In the genomic region with DNA sequence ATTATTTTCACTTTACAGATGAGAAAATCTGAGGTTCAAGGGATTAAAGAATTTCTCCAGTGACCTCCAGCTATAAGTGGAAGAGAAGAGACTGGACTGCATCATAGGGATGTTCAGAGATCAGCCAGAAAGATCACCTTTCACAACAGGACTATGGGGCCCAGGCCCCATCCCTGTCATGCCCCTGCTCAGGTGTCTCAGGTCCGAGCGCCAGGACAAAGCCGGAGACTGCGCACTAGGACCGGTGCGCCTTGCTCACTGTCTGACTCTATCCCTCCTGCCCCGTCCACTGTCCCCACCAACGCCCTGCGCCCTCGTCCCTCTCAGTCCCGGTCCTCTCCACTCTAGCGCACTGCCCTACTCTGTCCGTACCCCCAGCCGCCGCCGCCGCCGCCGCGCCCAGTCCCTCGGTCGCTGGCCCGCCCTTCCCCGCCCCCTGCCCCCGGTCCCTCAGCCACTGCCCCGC, we compare ENCODE assay signal across 1 cellular context.
A peak's percentile ranks its signal among the peaks of the same experiment; 100 is the strongest.
TF ChIP-seq lines count a peak whose summit lies in the region.

No MANE protein-coding gene starts in this region.

TF ChIP-seq in H1, 55 proteins besides CTCF, POLR2A, EP300 and RAD21:
- TF ChIP-seq BACH1 (IDR thresholded peaks at IDR 0.05; ENCODE audit: low read length) (no peak), JUND (IDR thresholded peaks at IDR 0.05; ENCODE audit: low read length) (no peak), RBBP5 (IDR thresholded peaks at IDR 0.05; ENCODE audit: borderline replicate concordance, low read depth, low read length) (no peak), GABPA (IDR thresholded peaks at IDR 0.05; ENCODE audit: borderline replicate concordance, insufficient read depth, low read length) (no peak), TAF1 (IDR thresholded peaks at IDR 0.05; ENCODE audit: low read depth, low read length) (peak; percentile 24; the same call in 1 of the 2 replicates), POLR2AphosphoS5 (IDR thresholded peaks at IDR 0.05; ENCODE audit: low read depth, low read length) (peak; percentile 61; the same call in 1 of the 2 replicates), JUN (IDR thresholded peaks at IDR 0.05; ENCODE audit: low read depth, low read length) (no peak), MAFK (IDR thresholded peaks at IDR 0.05; ENCODE audit: low read depth, low read length) (no peak), GTF2F1 (IDR thresholded peaks at IDR 0.05; ENCODE audit: borderline replicate concordance, low read depth, low read length) (no peak)
- TF ChIP-seq, protein P1, sequence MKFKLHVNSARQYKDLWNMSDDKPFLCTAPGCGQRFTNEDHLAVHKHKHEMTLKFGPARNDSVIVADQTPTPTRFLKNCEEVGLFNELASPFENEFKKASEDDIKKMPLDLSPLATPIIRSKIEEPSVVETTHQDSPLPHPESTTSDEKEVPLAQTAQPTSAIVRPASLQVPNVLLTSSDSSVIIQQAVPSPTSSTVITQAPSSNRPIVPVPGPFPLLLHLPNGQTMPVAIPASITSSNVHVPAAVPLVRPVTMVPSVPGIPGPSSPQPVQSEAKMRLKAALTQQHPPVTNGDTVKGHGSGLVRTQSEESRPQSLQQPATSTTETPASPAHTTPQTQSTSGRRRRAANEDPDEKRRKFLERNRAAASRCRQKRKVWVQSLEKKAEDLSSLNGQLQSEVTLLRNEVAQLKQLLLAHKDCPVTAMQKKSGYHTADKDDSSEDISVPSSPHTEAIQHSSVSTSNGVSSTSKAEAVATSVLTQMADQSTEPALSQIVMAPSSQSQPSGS (IDR thresholded peaks at IDR 0.05; ENCODE audit: low read length) = no peak
- TF ChIP-seq, protein P2, sequence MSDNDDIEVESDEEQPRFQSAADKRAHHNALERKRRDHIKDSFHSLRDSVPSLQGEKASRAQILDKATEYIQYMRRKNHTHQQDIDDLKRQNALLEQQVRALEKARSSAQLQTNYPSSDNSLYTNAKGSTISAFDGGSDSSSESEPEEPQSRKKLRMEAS (IDR thresholded peaks at IDR 0.05) = peak; percentile 23; the same call in 1 of the 2 replicates
